ENCODE assay signal across 31 cellular contexts in the genomic region with DNA sequence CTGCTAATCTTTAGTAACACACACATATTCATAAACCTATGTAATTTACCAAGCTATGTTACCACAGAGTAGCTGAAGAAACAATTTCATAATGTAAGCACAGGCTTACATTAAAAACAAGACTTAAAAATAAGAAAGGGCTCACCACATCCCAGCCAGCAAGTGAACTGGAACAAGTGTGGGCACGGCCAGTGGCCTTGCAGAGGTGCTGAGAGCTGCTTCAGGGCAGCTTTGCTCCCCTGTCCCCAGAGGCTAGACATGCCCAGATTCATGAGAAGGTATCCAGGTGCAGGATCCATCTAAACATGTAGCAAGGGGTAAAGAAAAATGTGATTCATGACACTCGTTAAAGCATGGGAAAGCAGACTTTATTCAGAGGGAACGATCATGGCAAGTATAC.
"Had no signal": no experiment of that assay in that cellular context is flagged by ENCODE, and none has a peak within 500 bp of the region (broad histone marks: within the 10 kb centered on the region; RNA-seq: fewer than 3 reads in every experiment).

No MANE protein-coding gene starts in this region.

- H3K4me3 ChIP-seq: esophagus squamous epithelium, gastroesophageal sphincter, heart right ventricle had no signal

- DNase-seq: activated CD4-positive, alpha-beta memory T cell treated with anti-CD3 and anti-CD28 coated beads for 36 hours; activated CD4-positive, alpha-beta T cell treated with anti-CD3 and anti-CD28 coated beads for 36 hours; activated CD4-positive, CD25-positive, alpha-beta regulatory T cell; activated CD4-positive, CD25-positive, alpha-beta regulatory T cell treated with anti-CD3 and anti-CD28 coated beads, Interleukin-2, amount 50 U/mL, for 72 hours; activated CD8-positive, alpha-beta memory T cell treated with anti-CD3 and anti-CD28 coated beads, Interleukin-2, amount 10 ng/mL, durations not matched to agents 7 days and 5 days; activated CD8-positive, alpha-beta memory T cell treated with anti-CD3 and anti-CD28 coated beads, Interleukin-2, amount 50 U/mL, for 4 hours; activated CD8-positive, alpha-beta T cell treated with anti-CD3 and anti-CD28 coated beads, Interleukin-2, amount 10 ng/mL, durations not matched to agents 7 days and 5 days; activated gamma-delta T cell; activated naive CD4-positive, alpha-beta T cell; activated naive CD4-positive, alpha-beta T cell treated with anti-CD3 and anti-CD28 coated beads, Interleukin-2, amount 10 ng/mL, durations not matched to agents 7 days and 5 days; activated naive CD8-positive, alpha-beta T cell treated with anti-CD3 and anti-CD28 coated beads, Interleukin-2, amount 10 ng/mL, durations not matched to agents 7 days and 5 days; activated T-cell treated with anti-CD3 and anti-CD28 coated beads for 4 hours; activated T-cell treated with anti-CD3 and anti-CD28 coated beads, Interleukin-2, amount 50 U/mL, for 24 hours; activated T-cell treated with anti-CD3 and anti-CD28 coated beads, Interleukin-2, amount 50 U/mL, for 72 hours; amniotic stem cell; anterior cingulate cortex; brain microvascular endothelial cell; caudate nucleus; cortex of kidney; dermis blood vessel endothelial cell; effector CD4-positive, alpha-beta T cell; effector memory CD8-positive, alpha-beta T cell; erythroblast; esophagus squamous epithelium; foreskin melanocyte; heart right ventricle; T-helper 2 cell had no signal

- H3K4me1 ChIP-seq: esophagus squamous epithelium, heart right ventricle had no signal

- FAIRE-seq: astrocyte, colon had no signal

- H3K27ac ChIP-seq: brain microvascular endothelial cell, esophagus squamous epithelium, gastroesophageal sphincter, heart right ventricle had no signal

- H3K27me3 ChIP-seq: brain microvascular endothelial cell, esophagus squamous epithelium, gastroesophageal sphincter had no signal

- ATAC-seq: activated CD4-positive, alpha-beta T cell treated with anti-CD3 and anti-CD28 coated beads for 36 hours; activated CD8-positive, alpha-beta memory T cell treated with anti-CD3 and anti-CD28 coated beads, Interleukin-2, amount 10 ng/mL, durations not matched to agents 7 days and 5 days; activated CD8-positive, alpha-beta T cell treated with anti-CD3 and anti-CD28 coated beads, Interleukin-2, amount 10 ng/mL, durations not matched to agents 7 days and 5 days; activated naive CD4-positive, alpha-beta T cell treated with anti-CD3 and anti-CD28 coated beads, Interleukin-2, amount 50 U/mL, for 72 hours; activated T-cell treated with anti-CD3 and anti-CD28 coated beads, Interleukin-2, amount 50 U/mL, for 72 hours; effector memory CD8-positive, alpha-beta T cell; gastroesophageal sphincter; heart right ventricle had no signal

- H3K36me3 ChIP-seq: brain microvascular endothelial cell, esophagus squamous epithelium, gastroesophageal sphincter, heart right ventricle had no signal

- H3K9me3 ChIP-seq: esophagus squamous epithelium, gastroesophageal sphincter had no signal
